31 cellular contexts compared by ENCODE assay signal in genomic region chr6:76615395-76615794, GRCh38.
"Had no signal": no experiment of that assay in that cellular context is flagged by ENCODE, and none has a peak within 500 bp of the region (broad histone marks: within the 10 kb centered on the region; RNA-seq: fewer than 3 reads in every experiment).

No MANE protein-coding gene starts in this region.

- ATAC-seq: activated CD4-positive, CD25-positive, alpha-beta regulatory T cell treated with anti-CD3 and anti-CD28 coated beads, Interleukin-2, amount 50 U/mL, for 24 hours; activated CD8-positive, alpha-beta memory T cell treated with anti-CD3 and anti-CD28 coated beads, Interleukin-2, amount 10 ng/mL, durations not matched to agents 7 days and 5 days; activated naive CD8-positive, alpha-beta T cell treated with anti-CD3 and anti-CD28 coated beads, Interleukin-2, amount 50 U/mL, for 24 hours; Right ventricle myocardium inferior had no signal

- H3K36me3 Mint-ChIP-seq: activated CD8-positive, alpha-beta memory T cell treated with anti-CD3 and anti-CD28 coated beads, Interleukin-2, amount 10 ng/mL, durations not matched to agents 7 days and 5 days; activated naive CD4-positive, alpha-beta T cell treated with anti-CD3 and anti-CD28 coated beads, Interleukin-2, amount 10 ng/mL, durations not matched to agents 7 days and 5 days; activated naive CD8-positive, alpha-beta T cell had no signal

- H3K27ac ChIP-seq: brain microvascular endothelial cell, PC-9, RWPE1 had no signal

- FAIRE-seq: colon, RCC 7860, TTC549 had no signal

- H3K27me3 ChIP-seq: brain microvascular endothelial cell had no signal

- H3K4me3 ChIP-seq: PC-9 had no signal

- H3K9me3 Mint-ChIP-seq: activated CD4-positive, alpha-beta memory T cell treated with anti-CD3 and anti-CD28 coated beads, Interleukin-2, amount 10 ng/mL, durations not matched to agents 7 days and 5 days; T-helper 1 cell treated with Interleukin-12 subunit alpha and Interleukin-12 subunit beta and Interleukin-4 antibody, amounts not matched to agents 30 μg/mL and 1 μg/mL, for 36 hours; T-helper 2 cell treated with Interferon-gamma antibody and Interleukin-4, amounts not matched to agents 5 μg/mL and 100 μg/mL, for 36 hours had no signal

- H3K27ac Mint-ChIP-seq: activated CD4-positive, alpha-beta memory T cell treated with anti-CD3 and anti-CD28 coated beads, Interleukin-2, amount 10 ng/mL, durations not matched to agents 7 days and 5 days; activated CD8-positive, alpha-beta memory T cell treated with anti-CD3 and anti-CD28 coated beads, Interleukin-2, amount 10 ng/mL, durations not matched to agents 7 days and 5 days; activated naive CD4-positive, alpha-beta T cell treated with anti-CD3 and anti-CD28 coated beads, Interleukin-2, amount 10 ng/mL, durations not matched to agents 7 days and 5 days; activated naive CD8-positive, alpha-beta T cell; activated naive CD8-positive, alpha-beta T cell treated with anti-CD3 and anti-CD28 coated beads, Interleukin-2, amount 50 U/mL, for 24 hours; T-helper 1 cell treated with Interleukin-12 subunit alpha and Interleukin-12 subunit beta and Interleukin-4 antibody, amounts not matched to agents 30 μg/mL and 1 μg/mL, for 36 hours; T-helper 2 cell treated with Interferon-gamma antibody and Interleukin-4, amounts not matched to agents 5 μg/mL and 100 μg/mL, for 36 hours had no signal

- DNase-seq: activated CD4-positive, alpha-beta memory T cell treated with anti-CD3 and anti-CD28 coated beads, Interleukin-2, amount 10 ng/mL, durations not matched to agents 7 days and 5 days; activated CD4-positive, alpha-beta T cell treated with anti-CD3 and anti-CD28 coated beads for 4 hours; activated CD8-positive, alpha-beta memory T cell treated with anti-CD3 and anti-CD28 coated beads for 24 hours; activated CD8-positive, alpha-beta memory T cell treated with anti-CD3 and anti-CD28 coated beads, Interleukin-2, amount 10 ng/mL, durations not matched to agents 7 days and 5 days; activated CD8-positive, alpha-beta memory T cell treated with anti-CD3 and anti-CD28 coated beads, Interleukin-2, amount 50 U/mL, for 48 hours; activated effector memory CD4-positive, alpha-beta T cell treated with Interleukin-2 at 50 U/mL for 16 hours; activated naive CD4-positive, alpha-beta T cell treated with anti-CD3 and anti-CD28 coated beads, Interleukin-2, amount 10 ng/mL, durations not matched to agents 7 days and 5 days; activated naive CD8-positive, alpha-beta T cell treated with anti-CD3 and anti-CD28 coated beads, Interleukin-2, amount 50 U/mL, for 24 hours; activated T-cell treated with anti-CD3 and anti-CD28 coated beads, Interleukin-2, amount 50 U/mL, for 48 hours; aorta; brain microvascular endothelial cell; central memory CD4-positive, alpha-beta T cell; NCI-H1092 treated with DMSO at 0.1 percent for 48 hours; NCI-H1417; NCI-H1694; NCI-H1930; NCI-H2081 treated with DMSO at 0.1 percent for 48 hours; NCI-H345; NCI-H524 treated with DMSO at 0.1 percent for 48 hours; NK-92 treated with Interleukin-12 subunit alpha and Interleukin-12 subunit beta, amount 100 ng/mL, for 24 hours; PC-9; SIG-M5 had no signal

- H2AFZ ChIP-seq: PC-9 had no signal

- H3K4me2 ChIP-seq: PC-9 had no signal

- H3K36me3 ChIP-seq: brain microvascular endothelial cell had no signal

- H3K27me3 Mint-ChIP-seq: activated CD4-positive, alpha-beta memory T cell treated with anti-CD3 and anti-CD28 coated beads, Interleukin-2, amount 10 ng/mL, durations not matched to agents 7 days and 5 days; activated CD8-positive, alpha-beta memory T cell treated with anti-CD3 and anti-CD28 coated beads, Interleukin-2, amount 10 ng/mL, durations not matched to agents 7 days and 5 days; activated naive CD4-positive, alpha-beta T cell treated with anti-CD3 and anti-CD28 coated beads, Interleukin-2, amount 10 ng/mL, durations not matched to agents 7 days and 5 days; activated naive CD8-positive, alpha-beta T cell; activated naive CD8-positive, alpha-beta T cell treated with anti-CD3 and anti-CD28 coated beads, Interleukin-2, amount 50 U/mL, for 24 hours had no signal

- H3K4me1 Mint-ChIP-seq: activated CD4-positive, alpha-beta memory T cell treated with anti-CD3 and anti-CD28 coated beads, Interleukin-2, amount 10 ng/mL, durations not matched to agents 7 days and 5 days; activated CD8-positive, alpha-beta memory T cell treated with anti-CD3 and anti-CD28 coated beads, Interleukin-2, amount 10 ng/mL, durations not matched to agents 7 days and 5 days; activated naive CD4-positive, alpha-beta T cell treated with anti-CD3 and anti-CD28 coated beads, Interleukin-2, amount 10 ng/mL, durations not matched to agents 7 days and 5 days; activated naive CD8-positive, alpha-beta T cell treated with anti-CD3 and anti-CD28 coated beads, Interleukin-2, amount 50 U/mL, for 24 hours had no signal

- H3K4me3 Mint-ChIP-seq: activated CD4-positive, alpha-beta memory T cell treated with anti-CD3 and anti-CD28 coated beads, Interleukin-2, amount 10 ng/mL, durations not matched to agents 7 days and 5 days; activated CD8-positive, alpha-beta memory T cell treated with anti-CD3 and anti-CD28 coated beads, Interleukin-2, amount 10 ng/mL, durations not matched to agents 7 days and 5 days; activated naive CD4-positive, alpha-beta T cell treated with anti-CD3 and anti-CD28 coated beads, Interleukin-2, amount 10 ng/mL, durations not matched to agents 7 days and 5 days; activated naive CD8-positive, alpha-beta T cell; activated naive CD8-positive, alpha-beta T cell treated with anti-CD3 and anti-CD28 coated beads, Interleukin-2, amount 50 U/mL, for 24 hours; T-helper 1 cell treated with Interleukin-12 subunit alpha and Interleukin-12 subunit beta and Interleukin-4 antibody, amounts not matched to agents 30 μg/mL and 1 μg/mL, for 36 hours; T-helper 2 cell treated with Interferon-gamma antibody and Interleukin-4, amounts not matched to agents 5 μg/mL and 100 μg/mL, for 36 hours had no signal
